8 cellular contexts compared by ENCODE assay signal in the genomic region with DNA sequence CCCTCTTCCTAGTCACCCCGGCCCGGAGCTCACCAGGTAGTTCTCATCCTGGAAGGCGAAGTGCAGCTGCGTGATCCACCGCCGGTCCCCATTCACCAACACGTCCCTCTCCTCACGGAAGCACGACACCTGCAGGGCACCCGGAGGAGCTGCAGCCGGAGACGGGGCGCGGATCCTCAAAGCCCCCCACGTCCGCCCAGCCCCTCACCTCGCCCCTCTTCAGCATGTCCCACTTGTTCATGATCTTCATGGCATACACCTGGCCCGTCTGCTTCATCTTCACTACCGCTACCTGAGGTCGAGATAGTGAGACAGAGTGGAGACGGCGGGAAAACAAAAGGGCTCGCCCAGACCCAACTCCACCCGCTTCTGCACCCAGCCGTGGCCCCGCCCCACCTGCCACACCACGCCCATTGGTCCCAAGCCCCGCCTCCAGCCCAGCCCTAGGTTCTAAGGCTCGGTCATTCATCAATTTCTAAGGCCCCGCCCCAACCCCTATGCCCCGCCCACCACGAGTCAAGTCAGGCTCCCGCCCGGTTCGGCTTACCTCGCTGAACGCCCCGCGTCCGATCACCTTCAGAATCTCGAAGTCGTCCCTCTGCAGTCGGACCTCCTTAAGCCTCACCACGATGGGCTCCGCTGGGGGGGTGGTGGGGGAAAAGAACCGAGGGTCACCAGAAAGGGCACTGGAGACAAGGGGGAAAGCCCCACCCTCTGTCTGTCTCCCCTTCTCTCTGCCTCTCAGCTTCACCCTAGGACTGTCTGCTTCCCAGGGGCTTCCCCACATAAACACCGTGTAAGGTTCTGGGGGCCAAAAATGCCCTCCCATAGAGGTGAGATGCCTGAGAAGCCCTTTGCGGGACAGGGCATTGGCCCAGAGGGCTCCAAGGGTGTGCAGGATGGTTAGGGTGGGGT. TPM values are rescaled to one million over a fixed set of nuclear protein-coding genes. Genes with fewer than 3 reads are reported as not detected.
DNase-seq lines count a peak whose midpoint lies in the region; ATAC-seq and TF ChIP-seq lines count a peak whose summit lies in the region.

No MANE protein-coding gene starts in this region.

- TF ChIP-seq EP300 in sigmoid colon (IDR thresholded peaks at IDR 0.05): no peak

- H3K4me2 ChIP-seq in BLaER1 (peak overlapping the region; percentile 94), IMR-90 (ENCODE audit: low read depth, low read length) (no peak overlapping the region)

- H3K18ac ChIP-seq in IMR-90 (ENCODE audit: low read depth, low read length): no peak overlapping the region

- intact Hi-C loops in IMR-90 (cut with micrococcal nuclease) (no loop called here), left cardiac atrium (cut with DNase I) (no loop called here), sigmoid colon (cut with DNase I) (loop anchor here (1.0 to 10.0 kb wide), 3 partner anchors 8 to 275 kb away; partner anchors contain the start of gene VASP), posterior cingulate gyrus (cut with DNase I) (no loop called here)

- H3K79me1 ChIP-seq in IMR-90 (ENCODE audit: low read depth in 1 of 2, low read length in 2 of 2): peaks cover 23 to 66% of the 10 kb centered on the region in 2 experiments

- H4K5ac ChIP-seq in IMR-90 (ENCODE audit: low read depth, low read length): no peak overlapping the region

- H2BK120ac ChIP-seq in IMR-90 (ENCODE audit: low read depth, low read length): no peak overlapping the region

- TF ChIP-seq POLR2A in IMR-90 (IDR thresholded peaks at IDR 0.05; ENCODE audit: low read depth, low read length) (no peak), sigmoid colon (IDR thresholded peaks at IDR 0.05) (peak in 1 of 2 donors; percentile 7)

- dilution Hi-C loops in IMR-90 (cut with HindIII; ENCODE audit: low sequenced_read_pairs, unreplicated experiment): no loop called here

- no peak overlapping the region for H3K9ac ChIP-seq in BLaER1
- H3K9ac ChIP-seq in IMR-90 (ENCODE audit: low read depth, low read length): no peak overlapping the region

- POLR2A ChIA-PET in IMR-90 (lab: Charles Lee; ENCODE audit: unreplicated experiment): no interaction called here
- POLR2A ChIA-PET in RWPE1 (lab: Yijun Ruan, JAX; ENCODE audit: low non-redundant PET): interaction anchor here (1.3 kb wide), 1 partner anchor 10 kb away, joined by 3 read pairs; the partner anchor contains the start of gene SIX5

- WGBS in IMR-90 (ENCODE audit: extremely low coverage in 2 of 2, insufficient read length in 1 of 2), 2 experiments: 48% methylated on average over 18 of the region's 48 CpGs; no CpG with 5 or more reads in 1 of the 2 experiments
- 6 to 8% methylated on average over 48 of the region's 48 CpGs for WGBS in sigmoid colon, 2 donors

- BruUV-seq in IMR-90 (replicated peaks; lab: Mats Ljungman, UMichigan): no TSS peak

- peaks cover 56% of the 10 kb centered on the region for H4K20me1 ChIP-seq in BLaER1
- peaks cover 30% of the 10 kb centered on the region for H4K20me1 ChIP-seq in IMR-90 (ENCODE audit: insufficient read depth, low read length)

- no peak overlapping the region for H3K4ac ChIP-seq in IMR-90 (ENCODE audit: low read depth, low read length)

- H3K27me3 ChIP-seq in BLaER1 (no peaks in the 10 kb centered on the region), IMR-90 (ENCODE audit: control insufficient read depth, insufficient read depth, low read length) (no peaks in the 10 kb centered on the region), sigmoid colon (no peaks in the 10 kb centered on the region)

- peaks cover 28% of the 10 kb centered on the region for H3K4me1 ChIP-seq in BLaER1
- peaks cover 28% of the 10 kb centered on the region for H3K4me1 ChIP-seq in IMR-90 (ENCODE audit: control insufficient read depth, insufficient read depth, low read length)
- H3K4me1 ChIP-seq in sigmoid colon: peaks cover 0 to 59% (median 49%) of the 10 kb centered on the region in 4 donors

- no peak overlapping the region for H3K14ac ChIP-seq in IMR-90 (replicated peaks; ENCODE audit: low read depth, low read length)

- H3K9me3 ChIP-seq in BLaER1: no peaks in the 10 kb centered on the region
- H3K9me3 ChIP-seq in IMR-90 (ENCODE audit: control insufficient read depth, insufficient read depth, low read length): no peaks in the 10 kb centered on the region
- no peaks in the 10 kb centered on the region for H3K9me3 ChIP-seq in sigmoid colon

- in situ Hi-C loops in IMR-90 (cut with MboI; ENCODE audit: low sequenced_read_pairs): no loop called here

- no peak for TF ChIP-seq CTCF in IMR-90 (conservative IDR thresholded peaks at IDR 0.05; ENCODE audit: low read depth, low read length)
- peak; percentile 93 for TF ChIP-seq CTCF in RWPE1 (conservative IDR thresholded peaks at IDR 0.05; ENCODE audit: low read depth)
- peak; percentile 70 to 82 (median 77) for TF ChIP-seq CTCF in sigmoid colon (IDR thresholded peaks at IDR 0.05)

- no peak overlapping the region for H2AFZ ChIP-seq in IMR-90 (replicated peaks; ENCODE audit: low read length, poor library complexity)

- H2BK5ac ChIP-seq in IMR-90 (ENCODE audit: low read depth, low read length, poor library complexity, severe bottlenecking): no peak overlapping the region

- ATAC-seq in GM19452 (IDR thresholded peaks at IDR 0.05; ENCODE audit: unreplicated experiment): peak; percentile 85
- ATAC-seq in IMR-90 (ENCODE audit: low read depth): peak; percentile 16; the same call in 1 of the 2 replicates
- peak; percentile 35 to 53 for ATAC-seq in left cardiac atrium

- CTCF ChIA-PET in IMR-90 (lab: Yijun Ruan, JAX): no interaction called here
- CTCF ChIA-PET in RWPE1 (lab: Yijun Ruan, JAX): interaction anchor here (0.6 to 1.7 kb wide), 5 partner anchors 9 to 1251 kb away, joined by 3 to 25 read pairs (median 3); no protein-coding TSS in a partner anchor

- no peak overlapping the region; the same call in 1 of the 2 replicates for H2AK5ac ChIP-seq in IMR-90 (ENCODE audit: low read depth, low read length)

- H4K8ac ChIP-seq in IMR-90 (ENCODE audit: low read depth in 2 of 2, low read length in 2 of 2): no peak overlapping the region

- H4K91ac ChIP-seq in IMR-90 (ENCODE audit: insufficient read depth, low read depth, low read length): no peak overlapping the region

- H2BK15ac ChIP-seq in IMR-90 (ENCODE audit: low read depth, low read length): no peak overlapping the region

- H3K56ac ChIP-seq in IMR-90 (ENCODE audit: extremely low read depth, insufficient read depth, low read length): no peak overlapping the region

- H3K23ac ChIP-seq in IMR-90 (ENCODE audit: low read depth, low read length): 0 out of 2 replicates have a peak overlapping the region, but pooled peaks have one; percentile 60

- H3K27ac ChIP-seq in BLaER1: no peak overlapping the region
- no peak overlapping the region for H3K27ac ChIP-seq in IMR-90 (ENCODE audit: insufficient read depth, low read length)
- peak overlapping the region; percentile 98 for H3K27ac ChIP-seq in RWPE1
- H3K27ac ChIP-seq in sigmoid colon: peak overlapping the region; percentile 96 to 98 (median 98)

- H3K4me3 ChIP-seq in BLaER1: peak overlapping the region; percentile 54
- H3K4me3 ChIP-seq in IMR-90 (ENCODE audit: insufficient read depth, low read depth, low read length): no peak overlapping the region
- H3K4me3 ChIP-seq in sigmoid colon: peak overlapping the region; percentile 19 to 94 (median 88)

- H2BK20ac ChIP-seq in IMR-90 (ENCODE audit: low read depth, low read length): no peak overlapping the region

- H3K36me3 ChIP-seq in BLaER1 (peaks cover 12% of the 10 kb centered on the region; the same call in 1 of the 2 replicates), IMR-90 (ENCODE audit: control insufficient read depth, insufficient read depth, low read length) (peaks cover 33% of the 10 kb centered on the region), sigmoid colon (peaks cover 5 to 35% (median 30%) of the 10 kb centered on the region in 4 donors)

- H2AK9ac ChIP-seq in IMR-90 (replicated peaks; ENCODE audit: low read depth, low read length, poor library complexity): peak overlapping the region; percentile 70

- H3K9me1 ChIP-seq in IMR-90 (ENCODE audit: insufficient read depth, low read length): peaks cover 15% of the 10 kb centered on the region

- no peak for DNase-seq in IMR-90
- peak; percentile 91 for DNase-seq in RWPE1 (ENCODE audit: low spot score)
- peak; percentile 87 for DNase-seq in activated naive CD4-positive, alpha-beta T cell treated with Interleukin-2 at 50 U/mL for 16 hours
- DNase-seq in left cardiac atrium: peak; percentile 85
- DNase-seq in sigmoid colon: peak; percentile 96
- no peak for DNase-seq in posterior cingulate gyrus

- TF ChIP-seq RAD21 in IMR-90 (IDR thresholded peaks at IDR 0.05; ENCODE audit: low read length): no peak

RNA-seq across cellular contexts. Expression of gene DMPK, which starts 2.8 kb away (rescaled TPM):
- total RNA-seq in IMR-90 (2012; rRNA removed) (7.9 and 10.0 TPM in 2 replicates), left cardiac atrium (100 to 1,000 TPM; 200 to 241 TPM), sigmoid colon (100 to 1,000 TPM in 3 of 4 donors, 10 to 100 TPM in 1; 62.2 to 219 (median 168) TPM)
- polyA plus RNA-seq in IMR-90 (2012; rRNA removed) (48.5 and 50.7 TPM in 2 replicates), sigmoid colon (10 to 100 TPM in 1 of 3 donors, 1 to 10 TPM in 2; 7.2 to 43.0 (median 8.8) TPM)
- 39.1 and 50.8 TPM in 2 replicates for polyA plus RNA-seq in IMR-90 (2012; cell fraction: cytosol; rRNA removed)
- 395 and 718 TPM in 2 replicates for polyA plus RNA-seq in IMR-90 (2012; cell fraction: nucleus; rRNA removed; ENCODE audit: low replicate concordance)

RNA-seq across cellular contexts. Expression of gene SIX5, which starts 10.4 kb away (rescaled TPM):
- total RNA-seq in IMR-90 (2012; rRNA removed): 0.90 and 1.4 TPM in 2 replicates
- polyA plus RNA-seq in IMR-90 (2012; rRNA removed): 15.5 TPM in 2 replicates
- polyA plus RNA-seq in IMR-90 (2012; cell fraction: cytosol; rRNA removed): 11.5 and 18.1 TPM in 2 replicates
- polyA plus RNA-seq in IMR-90 (2012; cell fraction: nucleus; rRNA removed; ENCODE audit: low replicate concordance): 24.5 and 68.5 TPM in 2 replicates
- 10 to 100 TPM; 15.6 to 21.1 TPM for total RNA-seq in left cardiac atrium
- total RNA-seq in sigmoid colon: 10 to 100 TPM; 16.8 to 20.7 (median 18.7) TPM
- polyA plus RNA-seq in sigmoid colon: 10 to 100 TPM in 1 of 3 donors, 1 to 10 TPM in 2; 4.2 to 11.6 (median 7.8) TPM

RNA-seq across cellular contexts. Expression of gene DMWD, which starts 13.2 kb away (rescaled TPM):
- 9.7 and 10.0 TPM in 2 replicates for total RNA-seq in IMR-90 (2012; rRNA removed)
- 28.5 and 33.1 TPM in 2 replicates for polyA plus RNA-seq in IMR-90 (2012; rRNA removed)
- 16.5 and 25.3 TPM in 2 replicates for polyA plus RNA-seq in IMR-90 (2012; cell fraction: cytosol; rRNA removed)
- polyA plus RNA-seq in IMR-90 (2012; cell fraction: nucleus; rRNA removed; ENCODE audit: low replicate concordance): 159 and 263 TPM in 2 replicates
- total RNA-seq in left cardiac atrium: 10 to 100 TPM; 55.3 to 57.7 TPM
- 10 to 100 TPM; 21.1 to 59.5 (median 36.8) TPM for total RNA-seq in sigmoid colon
- 10 to 100 TPM; 13.2 to 30.4 (median 14.8) TPM for polyA plus RNA-seq in sigmoid colon

RNA-seq across cellular contexts. Expression of gene RSPH6A, which starts 35.6 kb away (rescaled TPM):
- under 0.01 TPM in 2 replicates for total RNA-seq in IMR-90 (2012; rRNA removed)
- 0.09 TPM in 1 of 2 replicates, not detected in the other for polyA plus RNA-seq in IMR-90 (2012; rRNA removed)
- polyA plus RNA-seq in IMR-90 (2012; cell fraction: cytosol; rRNA removed): 0.04 TPM in 1 of 2 replicates, not detected in the other
- polyA plus RNA-seq in IMR-90 (2012; cell fraction: nucleus; rRNA removed; ENCODE audit: low replicate concordance): 0.04 and 0.05 TPM in 2 replicates
- total RNA-seq in left cardiac atrium: not detected
- not detected for total RNA-seq in sigmoid colon
- polyA plus RNA-seq in sigmoid colon: under 1 TPM in 1 of 3 donors, not detected in 2; 0.12 TPM

RNA-seq across cellular contexts. Expression of gene MEIOSIN, which starts 46.2 kb away (rescaled TPM):
- total RNA-seq in IMR-90 (2012; rRNA removed): not detected in 2 replicates
- not detected in 2 replicates for polyA plus RNA-seq in IMR-90 (2012; rRNA removed)
- not detected in 2 replicates for polyA plus RNA-seq in IMR-90 (2012; cell fraction: cytosol; rRNA removed)
- not detected in 2 replicates for polyA plus RNA-seq in IMR-90 (2012; cell fraction: nucleus; rRNA removed; ENCODE audit: low replicate concordance)
- under 1 TPM; 0.21 to 0.24 TPM for total RNA-seq in left cardiac atrium
- not detected for total RNA-seq in sigmoid colon
- not detected for polyA plus RNA-seq in sigmoid colon

Comparison
In these comparisons a context has a peak if more than half of its experiments do, and no peak if none do; other contexts are left out.
1. H3K27ac ChIP-seq: peak in RWPE1 (single experiment) and sigmoid colon (4 of 4); none in BLaER1 (single experiment) and IMR-90 (single experiment).
2. ATAC-seq: peak in every context shown above with its lines; median percentile 85 in GM19452; 44 in left cardiac atrium; 16 in IMR-90.
3. DNase-seq: peak in RWPE1 (single experiment), activated naive CD4-positive, alpha-beta T cell treated with Interleukin-2 at 50 U/mL for 16 hours (single experiment), left cardiac atrium (single experiment) and sigmoid colon (single experiment); none in IMR-90 (single experiment) and posterior cingulate gyrus (0 of 10).